ENCODE assay signal across 8 cellular contexts in genomic region chr13:42270857-42271215, GRCh38. TPM values are rescaled to one million over a fixed set of nuclear protein-coding genes. Genes with fewer than 3 reads are reported as not detected.
DNase-seq lines count a peak whose midpoint lies in the region; ATAC-seq lines count a peak whose summit lies in the region.

No MANE protein-coding gene starts in this region.

- peak overlapping the region; percentile 91 for H3K27ac ChIP-seq in substantia nigra (ENCODE audit: low read depth, low read length, poor library complexity, severe bottlenecking)

- no peak for ATAC-seq in activated CD4-positive, alpha-beta T cell treated with anti-CD3 and anti-CD28 coated beads for 36 hours
- no peak for ATAC-seq in activated T-helper 17 cell treated with anti-CD3 and anti-CD28 coated beads, Interleukin-2, amount 50 U/mL, for 72 hours (replicated peaks)

- CTCF ChIA-PET in activated CD4-positive, alpha-beta T cell treated with anti-CD3 and anti-CD28 coated beads for 36 hours (lab: Charles Lee) = interaction anchor here (0.6 to 1.2 kb wide), 2 partner anchors 32 to 447 kb away, joined by 3 read pairs; no protein-coding TSS in a partner anchor

- intact Hi-C loops in activated CD4-positive, alpha-beta T cell treated with anti-CD3 and anti-CD28 coated beads for 36 hours (cut with DNase I, micrococcal nuclease) = loop anchor here (1.0 to 10.0 kb wide), 14 partner anchors 106 to 1984 kb away; partner anchors contain the start of genes DGKH (in 1 of the 2), KBTBD6 (in 1 of the 2), MTRF1 (in 1 of the 2) and VWA8 (in 1 of the 2)

- H3K4me1 Mint-ChIP-seq in activated CD4-positive, alpha-beta T cell treated with anti-CD3 and anti-CD28 coated beads for 36 hours = peaks cover 43% of the 10 kb centered on the region
- peaks cover 33% of the 10 kb centered on the region for H3K4me1 Mint-ChIP-seq in activated T-helper 17 cell treated with anti-CD3 and anti-CD28 coated beads, Interleukin-2, amount 50 U/mL, for 72 hours
- peaks cover 40 to 51% of the 10 kb centered on the region in 2 donors for H3K4me1 Mint-ChIP-seq in immature natural killer cell

- H3K27ac Mint-ChIP-seq in activated CD4-positive, alpha-beta T cell treated with anti-CD3 and anti-CD28 coated beads for 36 hours = peak overlapping the region; percentile 93
- H3K27ac Mint-ChIP-seq in activated T-helper 17 cell treated with anti-CD3 and anti-CD28 coated beads, Interleukin-2, amount 50 U/mL, for 72 hours = peak overlapping the region; percentile 97
- H3K27ac Mint-ChIP-seq in immature natural killer cell = peak overlapping the region; percentile 93 to 97 (median 96)

- DNase-seq in activated CD4-positive, alpha-beta T cell treated with anti-CD3 and anti-CD28 coated beads for 36 hours = no peak
- no peak for DNase-seq in activated CD4-positive, alpha-beta T cell treated with anti-CD3 and anti-CD28 coated beads, Interleukin-2, amount 50 U/mL, for 1 hour
- no peak for DNase-seq in immature natural killer cell
- DNase-seq in substantia nigra (lab: John Stamatoyannopoulos, UW) = no peak
- DNase-seq in KG1 (lab: John Stamatoyannopoulos, UW) = no peak
- no peak for DNase-seq in mucosa of gallbladder (ENCODE audit: low spot score)
- DNase-seq in NCI-H2227 treated with DMSO at 0.1 percent for 48 hours (lab: John Stamatoyannopoulos, UW) = no peak

- no peaks in the 10 kb centered on the region for H3K27me3 Mint-ChIP-seq in activated CD4-positive, alpha-beta T cell treated with anti-CD3 and anti-CD28 coated beads for 36 hours
- H3K27me3 Mint-ChIP-seq in activated T-helper 17 cell treated with anti-CD3 and anti-CD28 coated beads, Interleukin-2, amount 50 U/mL, for 72 hours = no peaks in the 10 kb centered on the region
- peaks cover 10 to 19% (median 11%) of the 10 kb centered on the region in 3 donors for H3K27me3 Mint-ChIP-seq in immature natural killer cell (ENCODE audit: low read depth in 3 of 3)

- peaks cover 25% of the 10 kb centered on the region for H3K36me3 Mint-ChIP-seq in activated CD4-positive, alpha-beta T cell treated with anti-CD3 and anti-CD28 coated beads for 36 hours (ENCODE audit: low read depth)
- peaks cover 33% of the 10 kb centered on the region for H3K36me3 Mint-ChIP-seq in activated T-helper 17 cell treated with anti-CD3 and anti-CD28 coated beads, Interleukin-2, amount 50 U/mL, for 72 hours (ENCODE audit: low read depth)
- no peaks in the 10 kb centered on the region for H3K36me3 Mint-ChIP-seq in immature natural killer cell

- POLR2A ChIA-PET in activated CD4-positive, alpha-beta T cell treated with anti-CD3 and anti-CD28 coated beads for 36 hours (lab: Charles Lee) = interaction anchor here (1.0 to 2.1 kb wide), 2 partner anchors 84 to 122 kb away, joined by 3 to 5 read pairs; no protein-coding TSS in a partner anchor

- H3K4me3 Mint-ChIP-seq in activated CD4-positive, alpha-beta T cell treated with anti-CD3 and anti-CD28 coated beads for 36 hours = peak overlapping the region; percentile 99
- H3K4me3 Mint-ChIP-seq in activated T-helper 17 cell treated with anti-CD3 and anti-CD28 coated beads, Interleukin-2, amount 50 U/mL, for 72 hours = no peak overlapping the region
- peak overlapping the region; percentile 93 to 98 (median 97) for H3K4me3 Mint-ChIP-seq in immature natural killer cell

- peaks cover 3% of the 10 kb centered on the region for H3K9me3 Mint-ChIP-seq in activated CD4-positive, alpha-beta T cell treated with anti-CD3 and anti-CD28 coated beads for 36 hours (ENCODE audit: low read depth)
- no peaks in the 10 kb centered on the region for H3K9me3 Mint-ChIP-seq in activated T-helper 17 cell treated with anti-CD3 and anti-CD28 coated beads, Interleukin-2, amount 50 U/mL, for 72 hours
- no peaks in the 10 kb centered on the region for H3K9me3 Mint-ChIP-seq in immature natural killer cell

RNA-seq across cellular contexts. Expression of gene AKAP11, which starts 1.1 kb away (rescaled TPM):
- 10 to 100 TPM; 38.9 to 39.4 TPM for total RNA-seq in activated CD4-positive, alpha-beta T cell treated with anti-CD3 and anti-CD28 coated beads for 36 hours
- 10 to 100 TPM; 30.3 to 48.6 TPM for total RNA-seq in activated T-helper 17 cell treated with anti-CD3 and anti-CD28 coated beads, Interleukin-2, amount 50 U/mL, for 72 hours
- 1 to 10 TPM; 1.8 to 4.0 (median 2.9) TPM for polyA plus RNA-seq in immature natural killer cell
- total RNA-seq in mucosa of gallbladder = 36.1 TPM
